In the genomic region with DNA sequence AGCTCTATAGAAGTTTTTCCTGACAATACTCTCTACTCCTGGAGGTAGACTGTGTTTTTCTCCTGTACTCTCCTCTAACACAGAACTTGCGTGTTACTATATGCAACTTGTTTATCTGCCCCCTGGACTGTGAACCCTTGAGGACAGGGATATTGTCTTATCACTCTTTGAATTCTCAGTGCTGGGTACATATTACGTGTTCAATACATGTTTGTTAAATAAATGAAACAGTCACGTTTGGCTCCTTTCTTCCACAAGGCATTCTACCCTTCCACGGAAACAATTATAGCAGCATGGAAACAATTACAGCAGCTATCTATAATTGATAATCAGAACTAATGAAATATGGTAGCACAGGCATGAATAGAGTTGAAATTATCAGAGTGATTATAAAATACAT, we compare ENCODE assay signal across 1 cellular context.
TF ChIP-seq lines count a peak whose summit lies in the region.

No MANE protein-coding gene starts in this region.

TF ChIP-seq in HepG2, 621 proteins besides CTCF, POLR2A, EP300 and RAD21 (continued from another document):
- TF ChIP-seq FLYWCH1 (CRISPR knock-in tag; IDR thresholded peaks at IDR 0.05) = no peak
- no peak for TF ChIP-seq SUZ12 (IDR thresholded peaks at IDR 0.05; ENCODE audit: low read depth, low read length)
- TF ChIP-seq ZNF883 (CRISPR knock-in tag; IDR thresholded peaks at IDR 0.05; ENCODE audit: not compliant biosample characterization) = no peak
- TF ChIP-seq RARG (CRISPR knock-in tag; IDR thresholded peaks at IDR 0.05; ENCODE audit: low read depth) = no peak
- TF ChIP-seq MTERF4 (CRISPR knock-in tag; IDR thresholded peaks at IDR 0.05) = no peak
- TF ChIP-seq ZNF607 (CRISPR knock-in tag; IDR thresholded peaks at IDR 0.05; ENCODE audit: borderline replicate concordance) = no peak
- TF ChIP-seq BORCS8-MEF2B (CRISPR knock-in tag; IDR thresholded peaks at IDR 0.05) = no peak
- TF ChIP-seq, protein P1, sequence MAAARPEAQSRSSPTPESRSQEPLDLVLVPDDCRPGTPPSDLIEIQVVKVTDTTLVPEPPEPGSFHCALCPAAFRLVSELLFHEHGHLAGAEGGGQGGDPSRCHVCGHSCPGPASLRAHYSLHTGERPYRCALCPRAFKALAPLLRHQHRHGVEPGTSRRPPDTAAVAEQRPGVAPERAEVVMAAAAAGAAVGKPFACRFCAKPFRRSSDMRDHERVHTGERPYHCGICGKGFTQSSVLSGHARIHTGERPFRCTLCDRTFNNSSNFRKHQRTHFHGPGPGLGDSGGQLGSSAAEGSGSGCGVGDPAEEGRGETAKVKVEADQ (CRISPR knock-in tag; IDR thresholded peaks at IDR 0.05; ENCODE audit: borderline replicate concordance) = no peak
- peak; percentile 90 for TF ChIP-seq AHDC1 (CRISPR knock-in tag; IDR thresholded peaks at IDR 0.05; ENCODE audit: borderline replicate concordance)
- no peak for TF ChIP-seq ZBTB21 (CRISPR knock-in tag; IDR thresholded peaks at IDR 0.05)
- no peak for TF ChIP-seq NFE2L2 (IDR thresholded peaks at IDR 0.05; ENCODE audit: low read length)
- no peak for TF ChIP-seq ZNF235 (CRISPR knock-in tag; IDR thresholded peaks at IDR 0.05; ENCODE audit: borderline replicate concordance)
- peak; percentile 70; the same call in 1 of the 2 replicates for TF ChIP-seq FOXP1 (IDR thresholded peaks at IDR 0.05)
- peak; percentile 93 for TF ChIP-seq FOXP1 (CRISPR knock-in tag; IDR thresholded peaks at IDR 0.05)
- TF ChIP-seq TBL1XR1 (IDR thresholded peaks at IDR 0.05; ENCODE audit: borderline replicate concordance, low read length, partially characterized antibody) = no peak
- peak; percentile 61; the same call in 1 of the 2 replicates for TF ChIP-seq GATA4 (IDR thresholded peaks at IDR 0.05; ENCODE audit: borderline replicate concordance, low read depth)
- TF ChIP-seq NFIC (IDR thresholded peaks at IDR 0.05; ENCODE audit: low read length) = peak; percentile 70; the same call in 1 of the 2 replicates
- no peak for TF ChIP-seq HNRNPH1 (optimal IDR thresholded peaks at IDR 0.05; ENCODE audit: low read depth, low read length)
- no peak for TF ChIP-seq POGZ (CRISPR knock-in tag; IDR thresholded peaks at IDR 0.05)
- TF ChIP-seq CENPBD1 (CRISPR knock-in tag; IDR thresholded peaks at IDR 0.05; ENCODE audit: borderline replicate concordance, low read depth) = no peak
- peak; percentile 72 for TF ChIP-seq CREM (IDR thresholded peaks at IDR 0.05)
- no peak for TF ChIP-seq CREM (CRISPR knock-in tag; IDR thresholded peaks at IDR 0.05)
- peak; percentile 78 for TF ChIP-seq FOXA3 (CRISPR knock-in tag; IDR thresholded peaks at IDR 0.05)
- TF ChIP-seq ZNF891 (CRISPR knock-in tag; IDR thresholded peaks at IDR 0.05) = no peak
- 0 out of 2 replicates have a peak, but pooled peaks have one; percentile 12 for TF ChIP-seq MIER3 (CRISPR knock-in tag; IDR thresholded peaks at IDR 0.05; ENCODE audit: borderline replicate concordance)
- TF ChIP-seq ZNF101 (CRISPR knock-in tag; IDR thresholded peaks at IDR 0.05; ENCODE audit: borderline replicate concordance, low read depth) = no peak
- TF ChIP-seq ARHGAP35 (CRISPR knock-in tag; IDR thresholded peaks at IDR 0.05; ENCODE audit: borderline replicate concordance) = no peak
- no peak for TF ChIP-seq ZNF24 (IDR thresholded peaks at IDR 0.05)
- no peak for TF ChIP-seq SPEN (CRISPR knock-in tag; IDR thresholded peaks at IDR 0.05; ENCODE audit: low read depth)
- TF ChIP-seq MYNN (CRISPR knock-in tag; IDR thresholded peaks at IDR 0.05; ENCODE audit: low read depth) = no peak
- TF ChIP-seq U2AF2 (IDR thresholded peaks at IDR 0.05; ENCODE audit: low read depth, low read length) = no peak
- TF ChIP-seq ZNF124 (CRISPR knock-in tag; IDR thresholded peaks at IDR 0.05) = no peak
- TF ChIP-seq ESRRA (CRISPR knock-in tag; IDR thresholded peaks at IDR 0.05; ENCODE audit: low read depth) = no peak
- TF ChIP-seq POLR2G (IDR thresholded peaks at IDR 0.05; ENCODE audit: low read depth, low read length) = no peak
- no peak for TF ChIP-seq GRHL1 (CRISPR knock-in tag; conservative IDR thresholded peaks at IDR 0.05)
- TF ChIP-seq, protein P2, sequence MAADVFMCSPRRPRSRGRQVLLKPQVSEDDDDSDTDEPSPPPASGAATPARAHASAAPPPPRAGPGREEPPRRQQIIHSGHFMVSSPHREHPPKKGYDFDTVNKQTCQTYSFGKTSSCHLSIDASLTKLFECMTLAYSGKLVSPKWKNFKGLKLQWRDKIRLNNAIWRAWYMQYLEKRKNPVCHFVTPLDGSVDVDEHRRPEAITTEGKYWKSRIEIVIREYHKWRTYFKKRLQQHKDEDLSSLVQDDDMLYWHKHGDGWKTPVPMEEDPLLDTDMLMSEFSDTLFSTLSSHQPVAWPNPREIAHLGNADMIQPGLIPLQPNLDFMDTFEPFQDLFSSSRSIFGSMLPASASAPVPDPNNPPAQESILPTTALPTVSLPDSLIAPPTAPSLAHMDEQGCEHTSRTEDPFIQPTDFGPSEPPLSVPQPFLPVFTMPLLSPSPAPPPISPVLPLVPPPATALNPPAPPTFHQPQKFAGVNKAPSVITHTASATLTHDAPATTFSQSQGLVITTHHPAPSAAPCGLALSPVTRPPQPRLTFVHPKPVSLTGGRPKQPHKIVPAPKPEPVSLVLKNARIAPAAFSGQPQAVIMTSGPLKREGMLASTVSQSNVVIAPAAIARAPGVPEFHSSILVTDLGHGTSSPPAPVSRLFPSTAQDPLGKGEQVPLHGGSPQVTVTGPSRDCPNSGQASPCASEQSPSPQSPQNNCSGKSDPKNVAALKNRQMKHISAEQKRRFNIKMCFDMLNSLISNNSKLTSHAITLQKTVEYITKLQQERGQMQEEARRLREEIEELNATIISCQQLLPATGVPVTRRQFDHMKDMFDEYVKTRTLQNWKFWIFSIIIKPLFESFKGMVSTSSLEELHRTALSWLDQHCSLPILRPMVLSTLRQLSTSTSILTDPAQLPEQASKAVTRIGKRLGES (CRISPR knock-in tag; IDR thresholded peaks at IDR 0.05; ENCODE audit: borderline replicate concordance) = no peak
- TF ChIP-seq RXRB (CRISPR knock-in tag; IDR thresholded peaks at IDR 0.05; ENCODE audit: borderline replicate concordance) = peak; percentile 62
- TF ChIP-seq CCDC6 (CRISPR knock-in tag; IDR thresholded peaks at IDR 0.05) = no peak
- peak; percentile 78 for TF ChIP-seq THRA (CRISPR knock-in tag; IDR thresholded peaks at IDR 0.05; ENCODE audit: borderline replicate concordance)
- TF ChIP-seq ISX (CRISPR knock-in tag; conservative IDR thresholded peaks at IDR 0.05) = no peak
- TF ChIP-seq ZNF143 (CRISPR knock-in tag; IDR thresholded peaks at IDR 0.05) = no peak
- TF ChIP-seq RFX5 (IDR thresholded peaks at IDR 0.05; ENCODE audit: low read depth, low read length) = 0 out of 2 replicates have a peak, but pooled peaks have one; percentile 6
- TF ChIP-seq NBN (conservative IDR thresholded peaks at IDR 0.05) = no peak
TF ChIP-seq in HepG2: peak in this region for 48.
